Comparison of ENCODE assay signal across 18 cellular contexts in the genomic region with DNA sequence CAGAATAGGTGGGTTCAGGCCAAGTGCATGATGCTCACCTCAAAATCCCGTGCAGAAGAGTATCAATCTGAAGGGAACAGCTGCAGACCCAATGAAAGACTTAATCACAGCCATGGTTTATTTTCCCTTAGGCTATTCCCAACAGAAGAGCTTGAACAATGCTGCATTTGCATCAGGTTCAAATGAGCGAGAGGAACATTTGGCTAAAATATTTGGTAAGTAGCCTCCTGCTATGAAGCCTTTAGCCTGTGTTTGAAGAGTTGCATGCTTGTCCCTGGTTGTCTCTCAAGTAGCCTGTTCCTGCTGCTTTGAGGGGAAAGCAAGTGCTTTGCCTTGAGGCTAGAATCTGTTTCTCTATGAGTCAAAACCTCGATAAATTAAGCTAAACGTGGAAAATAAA.
"Had no signal": no experiment of that assay in that cellular context is flagged by ENCODE, and none has a peak within 500 bp of the region (broad histone marks: within the 10 kb centered on the region; RNA-seq: fewer than 3 reads in every experiment).

No MANE protein-coding gene starts in this region.

- H3K27ac ChIP-seq: cardiac muscle cell, esophagus squamous epithelium, thyroid gland, uterus, VCaP had no signal

- H3K27me3 ChIP-seq: cardiac muscle cell, esophagus squamous epithelium, thyroid gland, uterus had no signal

- H3K9me3 ChIP-seq: esophagus squamous epithelium, thyroid gland, uterus had no signal

- H3K4me1 ChIP-seq: esophagus squamous epithelium, thyroid gland, uterus had no signal

- DNase-seq: activated CD4-positive, alpha-beta memory T cell treated with anti-CD3 and anti-CD28 coated beads for 36 hours; activated T-cell treated with anti-CD3 and anti-CD28 coated beads for 4 hours; amygdala; effector CD8-positive, alpha-beta T cell; esophagus squamous epithelium; islet precursor cell; nephron progenitor cell; occipital lobe; stimulated activated CD4-positive, alpha-beta T cell treated with anti-CD3 and anti-CD28 coated beads, Interleukin-12 subunit alpha, Interleukin-12 subunit beta, amount 100 ng/mL, for 4 hours; stimulated activated CD4-positive, alpha-beta T cell treated with anti-CD3 and anti-CD28 coated beads, Interleukin-1b, Interleukin-23, amount 100 ng/mL, for 48 hours; stimulated activated CD8-positive, alpha-beta memory T cell treated with anti-CD3 and anti-CD28 coated beads, Interleukin-4, amount 100 ng/mL, for 48 hours; stimulated activated naive CD4-positive, alpha-beta T cell; T-helper 2 cell; thyroid gland; uterus had no signal

- H3K36me3 ChIP-seq: cardiac muscle cell, esophagus squamous epithelium, thyroid gland, uterus had no signal

- H3K4me3 ChIP-seq: cardiac muscle cell, esophagus squamous epithelium, lung, thyroid gland, uterus had no signal
